In the genomic region with DNA sequence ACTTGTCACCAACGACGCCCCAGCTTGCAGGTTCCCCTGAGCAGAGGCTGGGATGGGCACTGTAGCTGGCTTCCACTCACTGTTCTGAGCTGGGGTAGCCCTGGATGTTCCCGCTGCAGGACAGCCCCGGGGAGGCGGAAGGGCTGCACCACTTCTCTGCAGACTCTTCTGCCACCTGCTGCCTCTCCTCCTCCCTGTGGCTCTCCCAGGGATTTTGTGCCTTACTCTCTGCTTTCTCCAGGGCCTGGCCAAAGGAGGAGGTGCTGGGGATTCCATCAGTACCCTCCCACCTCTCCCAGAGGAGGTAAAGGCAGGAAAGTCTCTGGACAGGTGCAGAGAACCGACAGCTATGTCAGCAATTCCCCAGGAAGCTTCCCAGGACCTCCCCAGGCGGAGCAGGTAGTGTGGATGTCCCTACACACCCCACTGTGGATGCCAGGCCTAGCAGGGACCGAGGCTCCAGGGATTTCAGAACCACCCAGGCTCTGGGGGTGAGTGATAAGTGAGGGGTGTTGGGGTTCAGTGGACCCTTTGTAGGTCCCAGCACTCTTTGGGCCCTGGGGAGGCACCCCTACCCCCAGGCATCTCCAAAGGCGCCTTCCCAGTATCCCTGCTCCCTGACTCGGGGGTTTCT, we compare ENCODE assay signal across 21 cellular contexts. TPM values are rescaled to one million over a fixed set of nuclear protein-coding genes. Genes with fewer than 3 reads are reported as not detected.
DNase-seq lines count a peak whose midpoint lies in the region; ATAC-seq and TF ChIP-seq lines count a peak whose summit lies in the region.
"Had no signal": no experiment of that assay in that cellular context is flagged by ENCODE, and none has a peak within 500 bp of the region (broad histone marks: within the 10 kb centered on the region; RNA-seq: fewer than 3 reads in every experiment).

No MANE protein-coding gene starts in this region.

- H3K4me1 Mint-ChIP-seq in glutamatergic neuron (ENCODE audit: low read depth, unreplicated experiment) (peaks cover 6% of the 10 kb centered on the region), T-cell (peaks cover 0 to 5% (median 0%) of the 10 kb centered on the region in 3 donors)
- no peaks in the 10 kb centered on the region for H3K4me1 Mint-ChIP-seq in activated CD8-positive, alpha-beta T cell treated with anti-CD3 and anti-CD28 coated beads for 36 hours (ENCODE audit: low read depth)
- H3K4me1 Mint-ChIP-seq: activated naive CD8-positive, alpha-beta T cell treated with anti-CD3 and anti-CD28 coated beads for 36 hours; stimulated activated effector memory CD8-positive, alpha-beta T cell treated with anti-CD3 and anti-CD28 coated beads, Interleukin-12 subunit alpha, Interleukin-12 subunit beta, amount 100 ng/mL, for 72 hours had no signal

- H3K27ac Mint-ChIP-seq in glutamatergic neuron (ENCODE audit: unreplicated experiment) (no peak overlapping the region), T-cell (no peak overlapping the region)
- no peak overlapping the region for H3K27ac Mint-ChIP-seq in activated CD8-positive, alpha-beta T cell treated with anti-CD3 and anti-CD28 coated beads for 36 hours
- H3K27ac Mint-ChIP-seq: activated naive CD8-positive, alpha-beta T cell treated with anti-CD3 and anti-CD28 coated beads for 36 hours; HFFc6; stimulated activated effector memory CD8-positive, alpha-beta T cell treated with anti-CD3 and anti-CD28 coated beads, Interleukin-12 subunit alpha, Interleukin-12 subunit beta, amount 100 ng/mL, for 72 hours had no signal

- intact Hi-C loops in activated CD8-positive, alpha-beta T cell treated with anti-CD3 and anti-CD28 coated beads for 36 hours (cut with micrococcal nuclease): no loop called here

- DNase-seq in ELF-1 (ENCODE audit: low read depth, low spot score) (peak; percentile 19), RWPE1 (ENCODE audit: low spot score) (no peak), glutamatergic neuron (peak; percentile 21), NCI-H526 (lab: John Stamatoyannopoulos, UW) (no peak), T-cell (no peak)
- DNase-seq in activated CD8-positive, alpha-beta T cell treated with anti-CD3 and anti-CD28 coated beads for 36 hours: no peak
- DNase-seq: activated CD4-positive, alpha-beta T cell treated with anti-CD3 and anti-CD28 coated beads for 4 hours; activated naive CD8-positive, alpha-beta T cell treated with anti-CD3 and anti-CD28 coated beads for 36 hours; cortex of kidney; HFFc6; NCI-H1436 treated with DMSO at 0.1 percent for 48 hours; NCI-H524 treated with DMSO at 0.1 percent for 48 hours; occipital lobe; right lobe of liver; SIG-M5; trophoblast cell had no signal

- H3K36me3 Mint-ChIP-seq in glutamatergic neuron (ENCODE audit: unreplicated experiment) (no peaks in the 10 kb centered on the region), T-cell (peaks cover 10% of the 10 kb centered on the region)
- peaks cover 2% of the 10 kb centered on the region for H3K36me3 Mint-ChIP-seq in activated CD8-positive, alpha-beta T cell treated with anti-CD3 and anti-CD28 coated beads for 36 hours (ENCODE audit: low read depth)
- H3K36me3 Mint-ChIP-seq: activated naive CD8-positive, alpha-beta T cell treated with anti-CD3 and anti-CD28 coated beads for 36 hours; stimulated activated effector memory CD8-positive, alpha-beta T cell treated with anti-CD3 and anti-CD28 coated beads, Interleukin-12 subunit alpha, Interleukin-12 subunit beta, amount 100 ng/mL, for 72 hours had no signal

- no peaks in the 10 kb centered on the region for H3K27me3 ChIP-seq in stomach smooth muscle (ENCODE audit: control insufficient read depth in 1 of 2, insufficient read depth in 2 of 2, low read length in 2 of 2)
- H3K27me3 ChIP-seq: right lobe of liver had no signal

- H3K4me3 Mint-ChIP-seq in glutamatergic neuron (ENCODE audit: unreplicated experiment): no peak overlapping the region
- no peak overlapping the region for H3K4me3 Mint-ChIP-seq in T-cell
- no peak overlapping the region for H3K4me3 Mint-ChIP-seq in activated CD8-positive, alpha-beta T cell treated with anti-CD3 and anti-CD28 coated beads for 36 hours
- H3K4me3 Mint-ChIP-seq: activated naive CD8-positive, alpha-beta T cell treated with anti-CD3 and anti-CD28 coated beads for 36 hours; HFFc6; stimulated activated effector memory CD8-positive, alpha-beta T cell treated with anti-CD3 and anti-CD28 coated beads, Interleukin-12 subunit alpha, Interleukin-12 subunit beta, amount 100 ng/mL, for 72 hours had no signal

- H3K4me1 ChIP-seq in stomach smooth muscle (ENCODE audit: control insufficient read depth, insufficient read depth, low read length): peaks cover 57% of the 10 kb centered on the region

- H3K27ac ChIP-seq in RWPE1: peak overlapping the region; percentile 99
- peak overlapping the region; percentile 99 for H3K27ac ChIP-seq in stomach smooth muscle (ENCODE audit: low read length)
- H3K27ac ChIP-seq: HL-60 had no signal

- H3K9ac ChIP-seq in stomach smooth muscle (ENCODE audit: low read length in 2 of 2): no peak overlapping the region

- no peak overlapping the region for H3K4me3 ChIP-seq in stomach smooth muscle (ENCODE audit: low read length in 2 of 2)
- H3K4me3 ChIP-seq: lower lobe of right lung, right lobe of liver had no signal

- H3K9me3 Mint-ChIP-seq in glutamatergic neuron (ENCODE audit: unreplicated experiment) (peaks cover 8% of the 10 kb centered on the region), T-cell (no peaks in the 10 kb centered on the region)
- no peaks in the 10 kb centered on the region for H3K9me3 Mint-ChIP-seq in activated CD8-positive, alpha-beta T cell treated with anti-CD3 and anti-CD28 coated beads for 36 hours
- H3K9me3 Mint-ChIP-seq: activated naive CD8-positive, alpha-beta T cell treated with anti-CD3 and anti-CD28 coated beads for 36 hours; HFFc6; stimulated activated effector memory CD8-positive, alpha-beta T cell treated with anti-CD3 and anti-CD28 coated beads, Interleukin-12 subunit alpha, Interleukin-12 subunit beta, amount 100 ng/mL, for 72 hours had no signal

- peaks cover 10% of the 10 kb centered on the region for H3K27me3 Mint-ChIP-seq in glutamatergic neuron (ENCODE audit: unreplicated experiment)
- no peaks in the 10 kb centered on the region for H3K27me3 Mint-ChIP-seq in T-cell
- no peaks in the 10 kb centered on the region for H3K27me3 Mint-ChIP-seq in activated CD8-positive, alpha-beta T cell treated with anti-CD3 and anti-CD28 coated beads for 36 hours
- H3K27me3 Mint-ChIP-seq: activated naive CD8-positive, alpha-beta T cell treated with anti-CD3 and anti-CD28 coated beads for 36 hours had no signal

- H3K9me3 ChIP-seq in stomach smooth muscle (ENCODE audit: control insufficient read depth in 2 of 2, low read length in 2 of 2): no peaks in the 10 kb centered on the region
- H3K9me3 ChIP-seq: lower lobe of right lung, right lobe of liver had no signal

- CTCF ChIA-PET in RWPE1 (lab: Yijun Ruan, JAX) (interaction anchor here (0.7 to 4.4 kb wide), 2 partner anchors 14 kb away, joined by 3 to 21 read pairs; no protein-coding TSS in a partner anchor), T-cell (lab: Charles Lee) (no interaction called here)
- CTCF ChIA-PET in activated CD8-positive, alpha-beta T cell treated with anti-CD3 and anti-CD28 coated beads for 36 hours (lab: Charles Lee): interaction anchor here (1.4 to 1.6 kb wide), 2 partner anchors 14 kb away, joined by 5 to 7 read pairs; no protein-coding TSS in a partner anchor

- TF ChIP-seq CTCF in RWPE1 (conservative IDR thresholded peaks at IDR 0.05; ENCODE audit: low read depth): no peak
- TF ChIP-seq CTCF in glutamatergic neuron (IDR thresholded peaks at IDR 0.05; ENCODE audit: partially characterized antibody, unreplicated experiment): no peak
- no peak for TF ChIP-seq CTCF in activated CD8-positive, alpha-beta T cell treated with anti-CD3 and anti-CD28 coated beads for 36 hours (IDR thresholded peaks at IDR 0.05)

- H3K36me3 ChIP-seq in stomach smooth muscle (ENCODE audit: control insufficient read depth in 2 of 2, insufficient read depth in 2 of 2, low read length in 2 of 2): peaks cover 8 to 10% of the 10 kb centered on the region in 2 donors
- H3K36me3 ChIP-seq: right lobe of liver had no signal

- POLR2A ChIA-PET in RWPE1 (lab: Yijun Ruan, JAX; ENCODE audit: low non-redundant PET): interaction anchor here (0.5 kb wide), 1 partner anchor 34 kb away, joined by 3 read pairs; no protein-coding TSS in a partner anchor
- POLR2A ChIA-PET in T-cell (lab: Charles Lee): interaction anchor here in 1 of 2 donors (0.6 kb wide), 1 partner anchor 1392 kb away, joined by 3 read pairs; no protein-coding TSS in a partner anchor
- POLR2A ChIA-PET in activated CD8-positive, alpha-beta T cell treated with anti-CD3 and anti-CD28 coated beads for 36 hours (lab: Charles Lee): interaction anchor here (1.2 kb wide), 1 partner anchor 10 kb away, joined by 3 read pairs; no protein-coding TSS in a partner anchor

- ATAC-seq in GM21723 (IDR thresholded peaks at IDR 0.05; ENCODE audit: unreplicated experiment) (no peak), T-cell (replicated peaks in 1 of 4) (no peak)
- ATAC-seq in activated CD8-positive, alpha-beta T cell treated with anti-CD3 and anti-CD28 coated beads for 36 hours: no peak
- ATAC-seq: lower lobe of right lung; stimulated activated effector memory CD8-positive, alpha-beta T cell treated with anti-CD3 and anti-CD28 coated beads, Interleukin-12 subunit alpha, Interleukin-12 subunit beta, amount 100 ng/mL, for 72 hours had no signal

RNA-seq across cellular contexts. Expression of gene DUSP8, which starts 11.3 kb away (rescaled TPM):
- total RNA-seq in glutamatergic neuron (ENCODE audit: unreplicated experiment) (123 TPM), T-cell (10 to 100 TPM in 2 of 5 donors, 1 to 10 TPM in 3; 5.2 to 64.3 (median 8.7) TPM)
- total RNA-seq in activated CD8-positive, alpha-beta T cell treated with anti-CD3 and anti-CD28 coated beads for 36 hours: 1 to 10 TPM; 1.4 to 2.0 TPM

RNA-seq across cellular contexts. Expression of gene KRTAP5-1, which starts 24.3 kb away (rescaled TPM):
- total RNA-seq in glutamatergic neuron (ENCODE audit: unreplicated experiment) (not detected), T-cell (not detected)
- total RNA-seq in activated CD8-positive, alpha-beta T cell treated with anti-CD3 and anti-CD28 coated beads for 36 hours: not detected
- total RNA-seq: activated naive CD8-positive, alpha-beta T cell treated with anti-CD3 and anti-CD28 coated beads for 36 hours; HFFc6; lower lobe of right lung; occipital lobe; right lobe of liver had no signal

RNA-seq across cellular contexts. Expression of gene KRTAP5-2, which starts 37.4 kb away (rescaled TPM):
- total RNA-seq in glutamatergic neuron (ENCODE audit: unreplicated experiment) (not detected), T-cell (not detected)
- total RNA-seq in activated CD8-positive, alpha-beta T cell treated with anti-CD3 and anti-CD28 coated beads for 36 hours: not detected
- total RNA-seq: activated naive CD8-positive, alpha-beta T cell treated with anti-CD3 and anti-CD28 coated beads for 36 hours; HFFc6; lower lobe of right lung; occipital lobe; right lobe of liver had no signal

RNA-seq across cellular contexts. Expression of gene KRTAP5-3, which starts 47.5 kb away (rescaled TPM):
- total RNA-seq in glutamatergic neuron (ENCODE audit: unreplicated experiment): not detected
- total RNA-seq in T-cell: not detected
- total RNA-seq in activated CD8-positive, alpha-beta T cell treated with anti-CD3 and anti-CD28 coated beads for 36 hours: not detected
- total RNA-seq: activated naive CD8-positive, alpha-beta T cell treated with anti-CD3 and anti-CD28 coated beads for 36 hours; HFFc6; lower lobe of right lung; occipital lobe; right lobe of liver had no signal

Comparison
In these comparisons a context has a peak if more than half of its experiments do, and no peak if none do; other contexts are left out.
1. DNase-seq: peak in ELF-1 (single experiment) and glutamatergic neuron (single experiment); none in RWPE1 (single experiment), NCI-H526 (0 of 2), T-cell (0 of 34) and activated CD8-positive, alpha-beta T cell treated with anti-CD3 and anti-CD28 coated beads for 36 hours (single experiment).
2. CTCF ChIA-PET loops: an anchor here in RWPE1 (0.7 to 4.4 kb wide) and activated CD8-positive, alpha-beta T cell treated with anti-CD3 and anti-CD28 coated beads for 36 hours (1.4 to 1.6 kb wide); none called in T-cell.